Comparison of ENCODE assay signal across 25 cellular contexts in genomic region chr10:133203652-133204195, GRCh38. TPM values are rescaled to one million over a fixed set of nuclear protein-coding genes. Genes with fewer than 3 reads are reported as not detected.
DNase-seq lines count a peak whose midpoint lies in the region; ATAC-seq, FAIRE-seq and TF ChIP-seq lines count a peak whose summit lies in the region.
"Had no signal": no experiment of that assay in that cellular context is flagged by ENCODE, and none has a peak within 500 bp of the region (broad histone marks: within the 10 kb centered on the region; RNA-seq: fewer than 3 reads in every experiment).

No MANE protein-coding gene starts in this region.

- H3K4me3 Mint-ChIP-seq in WTC11 (no peak overlapping the region), neural progenitor cell (no peak overlapping the region)
- H3K4me3 Mint-ChIP-seq: CD4-positive, alpha-beta memory T cell; GM23338 had no signal

- no peak overlapping the region for H2BK5ac ChIP-seq in H1 (ENCODE audit: low read depth, low read length)

- CTCF ChIA-PET in WTC11 (lab: Charles Lee) (no interaction called here), H1 (lab: Charles Lee; ENCODE audit: partially characterized antibody) (interaction anchor here (3.4 kb wide), 1 partner anchor 60 kb away, joined by 11 read pairs; no protein-coding TSS in a partner anchor)

- H3K4me2 ChIP-seq in H1 (ENCODE audit: insufficient read depth in 1 of 2, low read depth in 2 of 2, low read length in 2 of 2): no peak overlapping the region
- no peak overlapping the region for H3K4me2 ChIP-seq in neural progenitor cell
- H3K4me2 ChIP-seq: GM23338 had no signal

- H3K4me3 ChIP-seq in H1 (ENCODE audit: extremely low read depth in 1 of 4, insufficient read depth in 2 of 4, low read depth in 3 of 4, low read length in 4 of 4): no peak overlapping the region
- H3K4me3 ChIP-seq in neural progenitor cell: no peak overlapping the region
- H3K4me3 ChIP-seq: GM23338 had no signal

- peak; percentile 54 for DNase-seq in Right ventricle myocardium inferior (ENCODE audit: missing footprints)
- no peak for DNase-seq in left ventricle myocardium superior
- DNase-seq in WTC11 (ENCODE audit: low spot score): no peak
- no peak for DNase-seq in H1 (ENCODE audit: low read depth in 1 of 2, low spot score in 2 of 2)
- DNase-seq in neural progenitor cell (ENCODE audit: low spot score): no peak
- DNase-seq: C1 segment of cervical spinal cord, Calu3, COR-L47, DMS53, DMS79 treated with DMSO at 0.1 percent for 48 hours, GF-D8, HCEC 1CT had no signal

- no peak overlapping the region for H4K5ac ChIP-seq in H1 (ENCODE audit: insufficient read length, low read depth, low read length)

- H4K8ac ChIP-seq in H1 (ENCODE audit: extremely low read depth, insufficient read depth, low read length): peak overlapping the region; percentile 25; the same call in 1 of the 2 replicates

- TF ChIP-seq EP300 in H1 (IDR thresholded peaks at IDR 0.05; ENCODE audit: borderline replicate concordance in 1 of 2, low read depth in 2 of 2, low read length in 2 of 2): no peak

- H3K14ac ChIP-seq in H1 (ENCODE audit: insufficient read length): no peak overlapping the region

- H4K91ac ChIP-seq in H1 (replicated peaks; ENCODE audit: insufficient read length, low read length): no peak overlapping the region

- no peaks in the 10 kb centered on the region for H3K9me3 Mint-ChIP-seq in WTC11
- no peaks in the 10 kb centered on the region for H3K9me3 Mint-ChIP-seq in neural progenitor cell
- H3K9me3 Mint-ChIP-seq: CD4-positive, alpha-beta memory T cell; GM23338 had no signal

- H3F3A ChIP-seq in neural progenitor cell (ENCODE audit: low read depth): no peaks in the 10 kb centered on the region

- no peaks in the 10 kb centered on the region for H3K4me1 Mint-ChIP-seq in WTC11
- peaks cover 5% of the 10 kb centered on the region for H3K4me1 Mint-ChIP-seq in neural progenitor cell
- H3K4me1 Mint-ChIP-seq: CD4-positive, alpha-beta memory T cell; GM23338 had no signal

- no peak for ATAC-seq in Right ventricle myocardium inferior
- ATAC-seq in left ventricle myocardium superior: no peak
- no peak for ATAC-seq in WTC11
- ATAC-seq in HG02759 (IDR thresholded peaks at IDR 0.05; ENCODE audit: unreplicated experiment): no peak
- ATAC-seq in HG02642 (IDR thresholded peaks at IDR 0.05; ENCODE audit: poor library complexity, unreplicated experiment): no peak
- ATAC-seq in HG02970 (IDR thresholded peaks at IDR 0.05; ENCODE audit: low FRiP score, unreplicated experiment): no peak
- ATAC-seq: GM23338 had no signal

- TF ChIP-seq CTCF in WTC11 (IDR thresholded peaks at IDR 0.05) (no peak), H1 (IDR thresholded peaks at IDR 0.05; ENCODE audit: control extremely low read depth in 1 of 3, insufficient read depth in 1 of 3, low read depth in 1 of 3, low read length in 3 of 3) (no peak), neural progenitor cell (IDR thresholded peaks at IDR 0.05) (no peak)

- no peak overlapping the region for H2AK5ac ChIP-seq in H1 (ENCODE audit: low read depth, low read length)

- H3K4ac ChIP-seq in H1 (replicated peaks; ENCODE audit: insufficient read length, low read depth, low read length): no peak overlapping the region

- H3K36me3 Mint-ChIP-seq in WTC11 (no peaks in the 10 kb centered on the region), neural progenitor cell (no peaks in the 10 kb centered on the region)
- H3K36me3 Mint-ChIP-seq: CD4-positive, alpha-beta memory T cell had no signal

- no peak overlapping the region for H2BK12ac ChIP-seq in H1 (ENCODE audit: low read depth, low read length)

- H3K27me3 ChIP-seq in H1 (replicated peaks in 1 of 4; ENCODE audit: control insufficient read depth in 3 of 4, extremely low read depth in 1 of 4, insufficient read depth in 3 of 4, low read length in 3 of 4): no peaks in the 10 kb centered on the region; a peak in 1 of 7 replicates
- no peaks in the 10 kb centered on the region for H3K27me3 ChIP-seq in neural progenitor cell

- no peak for TF ChIP-seq POLR2A in H1 (IDR thresholded peaks at IDR 0.05; ENCODE audit: control extremely low read depth in 1 of 2, low read depth in 2 of 2, low read length in 2 of 2)

- H3K18ac ChIP-seq in H1 (ENCODE audit: extremely low read depth, low read length): no peak overlapping the region

- FAIRE-seq in H1 (lab: Jason Lieb, UNC): no peak
- FAIRE-seq: GM12891, GM18507, H54 had no signal

- POLR2A ChIA-PET in WTC11 (lab: Charles Lee) (no interaction called here), H1 (lab: Charles Lee; ENCODE audit: partially characterized antibody) (interaction anchor here (1.2 to 2.1 kb wide), 3 partner anchors 9 to 149 kb away, joined by 3 to 6 read pairs (median 6); no protein-coding TSS in a partner anchor)

- no peaks in the 10 kb centered on the region for H3K4me1 ChIP-seq in H1 (replicated peaks in 1 of 4; ENCODE audit: control insufficient read depth in 3 of 4, insufficient read depth in 4 of 4, low read length in 3 of 4)
- no peaks in the 10 kb centered on the region for H3K4me1 ChIP-seq in neural progenitor cell

- peaks cover 0 to 10% (median 0%) of the 10 kb centered on the region in 4 experiments; a peak in 3 of 8 replicates for H3K36me3 ChIP-seq in H1 (ENCODE audit: control insufficient read depth in 2 of 4, insufficient read depth in 4 of 4, low read length in 3 of 4)
- H3K36me3 ChIP-seq in neural progenitor cell: no peaks in the 10 kb centered on the region

- H3K23me2 ChIP-seq in H1 (ENCODE audit: low read depth, low read length): no peaks in the 10 kb centered on the region; the same call in 1 of the 2 replicates

- peak overlapping the region; percentile 41; the same call in 1 of the 2 replicates for H3K27ac Mint-ChIP-seq in WTC11
- peak overlapping the region; percentile 33 for H3K27ac Mint-ChIP-seq in neural progenitor cell
- H3K27ac Mint-ChIP-seq: CD4-positive, alpha-beta memory T cell; GM23338 had no signal

- H3K9ac ChIP-seq in H1 (replicated peaks in 1 of 4; ENCODE audit: extremely low read depth in 1 of 4, low read depth in 3 of 4, low read length in 3 of 4) (peak overlapping the region in 1 of 4 experiments; percentile 18; a peak in 2 of 7 replicates), neural progenitor cell (no peak overlapping the region)

- H2BK20ac ChIP-seq in H1 (ENCODE audit: low read length): no peak overlapping the region

- H3K9me3 ChIP-seq in H1 (ENCODE audit: insufficient read depth in 2 of 2, low read depth in 1 of 2, low read length in 1 of 2): no peaks in the 10 kb centered on the region; a peak in 1 of 4 replicates
- no peaks in the 10 kb centered on the region for H3K9me3 ChIP-seq in neural progenitor cell (ENCODE audit: low read depth)

- H2BK15ac ChIP-seq in H1 (ENCODE audit: low read length): no peak overlapping the region

- intact Hi-C loops in Right ventricle myocardium inferior (cut with DNase I): no loop called here
- intact Hi-C loops in left ventricle myocardium superior (cut with micrococcal nuclease): no loop called here

- WGBS in H1 (ENCODE audit: extremely low coverage in 1 of 2, insufficient coverage in 1 of 2, insufficient read length in 1 of 2, insufficient replicate concordance in 2 of 2, low coverage in 1 of 2, low lambda C conversion rate in 2 of 2, missing lambda C conversion rate in 1 of 2), 2 experiments: 85% methylated on average over 31 of the region's 31 CpGs; no CpG with 5 or more reads in 1 of the 2 experiments

- H3K79me2 ChIP-seq in H1 (ENCODE audit: control insufficient read depth in 1 of 2, insufficient read depth in 2 of 2, low read length in 2 of 2) (no peaks in the 10 kb centered on the region), neural progenitor cell (ENCODE audit: low read depth) (no peaks in the 10 kb centered on the region)

- H2BK120ac ChIP-seq in H1 (replicated peaks; ENCODE audit: low read depth, low read length): no peak overlapping the region

- no peak overlapping the region for H2AFZ ChIP-seq in H1 (ENCODE audit: low read length)
- H2AFZ ChIP-seq in neural progenitor cell (replicated peaks): no peak overlapping the region
- H2AFZ ChIP-seq: GM23338 had no signal

- H3K27me3 Mint-ChIP-seq in WTC11 (ENCODE audit: low read depth): no peaks in the 10 kb centered on the region
- peaks cover 2% of the 10 kb centered on the region for H3K27me3 Mint-ChIP-seq in neural progenitor cell (ENCODE audit: insufficient read depth, low read depth)

- H3K23ac ChIP-seq in H1 (ENCODE audit: insufficient read length): no peak overlapping the region

- H4K20me1 ChIP-seq in H1 (replicated peaks in 1 of 2; ENCODE audit: control insufficient read depth in 1 of 2, insufficient read depth in 2 of 2, low read length in 2 of 2) (peaks cover 2% of the 10 kb centered on the region in 2 experiments), neural progenitor cell (ENCODE audit: low read depth) (no peaks in the 10 kb centered on the region)

- H3K27ac ChIP-seq in H1 (ENCODE audit: low read depth, low read length): no peak overlapping the region
- H3K27ac ChIP-seq in neural progenitor cell: no peak overlapping the region

- no peak for TF ChIP-seq RAD21 in H1 (IDR thresholded peaks at IDR 0.05 in 1 of 2, conservative IDR thresholded peaks at IDR 0.05 in 1 of 2; ENCODE audit: low read depth in 2 of 2, low read length in 2 of 2)

- H3K56ac ChIP-seq in H1 (replicated peaks; ENCODE audit: insufficient read length, low read depth, low read length): no peak overlapping the region

- H3K79me1 ChIP-seq in H1 (ENCODE audit: low read depth, low read length): no peaks in the 10 kb centered on the region

RNA-seq across cellular contexts. Expression of gene UTF1, which starts 26.3 kb away (rescaled TPM):
- total RNA-seq in Right ventricle myocardium inferior (not detected), left ventricle myocardium superior (not detected), WTC11 (2021) (140 to 196 TPM (median 143 TPM) in 3 replicates), neural progenitor cell (ENCODE audit: low replicate concordance) (not detected in 2 replicates)
- 21.7 and 21.8 TPM in 2 replicates for total RNA-seq in H1 (2021; fragmentation: NEBNext Ultra II Directional; extraction: Animal tissue kit (Norgen Biotek cat#: 25700))
- 0.47 and 0.97 TPM in 2 replicates for polyA plus RNA-seq in H1 (2011; rRNA removed)
- polyA plus RNA-seq in H1 (2011; cell fraction: cytosol; rRNA removed): 0.56 TPM
- polyA plus RNA-seq in H1 (2011; cell fraction: nucleus; rRNA removed): 3.0 TPM
- polyA plus RNA-seq in H1 (2012, experiment 1 of 2): 4.6 to 12.2 TPM (median 10.6 TPM) in 4 replicates
- polyA plus RNA-seq in H1 (2012, experiment 2 of 2): 0.80 TPM
- 23.8 TPM for polyA plus RNA-seq in H1 (2013, experiment 1 of 2)
- polyA plus RNA-seq in H1 (2013, experiment 2 of 2): 24.8 TPM
- not detected in 2 replicates for polyA minus RNA-seq in H1 (2011; rRNA and poly(A)+ RNA removed)
- polyA minus RNA-seq in H1 (2011; cell fraction: cytosol; rRNA and poly(A)+ RNA removed): 6.3 TPM
- polyA minus RNA-seq in H1 (2011; cell fraction: nucleus; rRNA and poly(A)+ RNA removed): 4.3 TPM
- total RNA-seq: A172; A673; Calu3; CD4-positive, alpha-beta memory T cell; Daoy; G401 had no signal
- polyA plus RNA-seq: BJ; CD4-positive, alpha-beta memory T cell had no signal

RNA-seq across cellular contexts. Expression of gene VENTX, which starts 33.9 kb away (rescaled TPM):
- total RNA-seq in Right ventricle myocardium inferior: 0.54 TPM
- 0.99 TPM for total RNA-seq in left ventricle myocardium superior
- total RNA-seq in WTC11 (2021): 21.5 to 28.0 TPM (median 22.5 TPM) in 3 replicates
- total RNA-seq in H1 (2021; fragmentation: NEBNext Ultra II Directional; extraction: Animal tissue kit (Norgen Biotek cat#: 25700)): 4.7 and 5.6 TPM in 2 replicates
- polyA plus RNA-seq in H1 (2011; rRNA removed): 5.6 and 7.8 TPM in 2 replicates
- polyA plus RNA-seq in H1 (2011; cell fraction: cytosol; rRNA removed): 4.6 TPM
- polyA plus RNA-seq in H1 (2011; cell fraction: nucleus; rRNA removed): 17.4 TPM
- 3.4 to 5.9 TPM (median 5.1 TPM) in 4 replicates for polyA plus RNA-seq in H1 (2012, experiment 1 of 2)
- 3.8 TPM for polyA plus RNA-seq in H1 (2012, experiment 2 of 2)
- polyA plus RNA-seq in H1 (2013, experiment 1 of 2): 3.8 TPM
- 3.5 TPM for polyA plus RNA-seq in H1 (2013, experiment 2 of 2)
- 1.6 and 1.7 TPM in 2 replicates for polyA minus RNA-seq in H1 (2011; rRNA and poly(A)+ RNA removed)
- polyA minus RNA-seq in H1 (2011; cell fraction: cytosol; rRNA and poly(A)+ RNA removed): 5.8 TPM
- polyA minus RNA-seq in H1 (2011; cell fraction: nucleus; rRNA and poly(A)+ RNA removed): 6.0 TPM
- 1.0 TPM in 1 of 2 replicates, not detected in the other for total RNA-seq in neural progenitor cell (ENCODE audit: low replicate concordance)
- total RNA-seq: A172; A673; Calu3; CD4-positive, alpha-beta memory T cell; Daoy; G401 had no signal
- polyA plus RNA-seq: BJ; CD4-positive, alpha-beta memory T cell had no signal

RNA-seq across cellular contexts. Expression of gene KNDC1, which starts 43.7 kb away (rescaled TPM):
- not detected for total RNA-seq in Right ventricle myocardium inferior
- 0.20 TPM for total RNA-seq in left ventricle myocardium superior
- total RNA-seq in WTC11 (2021): 25.7 to 26.8 TPM (median 26.6 TPM) in 3 replicates
- total RNA-seq in H1 (2021; fragmentation: NEBNext Ultra II Directional; extraction: Animal tissue kit (Norgen Biotek cat#: 25700)): 16.7 and 19.3 TPM in 2 replicates
- polyA plus RNA-seq in H1 (2011; rRNA removed): 7.5 and 10.4 TPM in 2 replicates
- 8.2 TPM for polyA plus RNA-seq in H1 (2011; cell fraction: cytosol; rRNA removed)
- polyA plus RNA-seq in H1 (2011; cell fraction: nucleus; rRNA removed): 24.2 TPM
- 10.6 to 18.0 TPM (median 14.3 TPM) in 4 replicates for polyA plus RNA-seq in H1 (2012, experiment 1 of 2)
- 7.0 TPM for polyA plus RNA-seq in H1 (2012, experiment 2 of 2)
- polyA plus RNA-seq in H1 (2013, experiment 1 of 2): 6.2 TPM
- polyA plus RNA-seq in H1 (2013, experiment 2 of 2): 5.8 TPM
- polyA minus RNA-seq in H1 (2011; rRNA and poly(A)+ RNA removed): 14.2 and 17.3 TPM in 2 replicates
- polyA minus RNA-seq in H1 (2011; cell fraction: cytosol; rRNA and poly(A)+ RNA removed): 9.8 TPM
- polyA minus RNA-seq in H1 (2011; cell fraction: nucleus; rRNA and poly(A)+ RNA removed): 27.6 TPM
- total RNA-seq in neural progenitor cell (ENCODE audit: low replicate concordance): 1.8 and 5.6 TPM in 2 replicates
- total RNA-seq: A673, Daoy had no signal

Comparison
In these comparisons a context has a peak if more than half of its experiments do, and no peak if none do; other contexts are left out.
1. RNA of gene UTF1, which starts 26.3 kb away (total RNA-seq): 140 to 196 TPM in WTC11 and 21.7 to 21.8 TPM in H1; not detected in Right ventricle myocardium inferior (single experiment), not detected in left ventricle myocardium superior (single experiment) and not detected in neural progenitor cell; every median in the first group is over 10 times any median in the second.